7 cellular contexts compared by ENCODE assay signal in the genomic region with DNA sequence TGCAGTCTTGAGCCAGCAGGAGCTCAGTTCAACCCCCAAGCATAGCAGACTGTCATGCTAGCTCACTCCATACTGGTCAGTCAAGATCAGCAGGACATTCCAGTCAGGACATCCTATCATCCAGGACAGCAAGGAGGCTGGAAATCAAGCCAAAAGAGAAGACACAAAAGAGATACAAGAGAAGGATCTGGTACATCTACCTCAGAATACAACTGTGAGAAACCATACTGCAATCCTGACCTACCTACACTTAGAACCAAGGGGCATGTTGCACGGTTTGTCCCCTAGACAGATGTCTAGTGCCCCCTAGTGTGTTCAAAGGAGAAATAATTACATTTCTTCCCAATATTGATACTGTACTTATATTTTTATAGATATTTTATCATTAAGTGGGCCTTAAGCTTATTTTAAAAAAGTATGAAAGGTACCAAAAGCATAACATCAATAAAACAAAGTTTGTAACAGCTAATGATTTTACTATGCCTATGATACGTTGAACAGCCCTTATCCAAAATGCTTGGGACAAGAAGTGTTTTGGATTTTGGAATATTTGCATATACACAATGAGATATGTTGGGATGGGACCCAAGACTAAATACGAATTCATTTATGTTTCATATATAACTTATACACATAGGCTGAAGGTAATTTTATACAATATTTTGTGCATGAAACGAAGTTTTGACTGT. TPM values are rescaled to one million over a fixed set of nuclear protein-coding genes. Genes with fewer than 3 reads are reported as not detected.
DNase-seq lines count a peak whose midpoint lies in the region; ATAC-seq and TF ChIP-seq lines count a peak whose summit lies in the region.

No MANE protein-coding gene starts in this region.

- H3K9ac ChIP-seq in fibroblast of lung (ENCODE audit: insufficient read depth, low read length): no peak overlapping the region

- H3K4me1 ChIP-seq in RWPE2 (ENCODE audit: insufficient read depth, poor library complexity, severe bottlenecking): no peaks in the 10 kb centered on the region
- H3K4me1 ChIP-seq in fibroblast of lung (ENCODE audit: control insufficient read depth, extremely low read depth, insufficient read depth, low read length): no peaks in the 10 kb centered on the region
- H3K4me1 ChIP-seq in prostate gland (replicated peaks): no peaks in the 10 kb centered on the region

- no peak overlapping the region for H2AFZ ChIP-seq in fibroblast of lung (ENCODE audit: low read length)

- no peak overlapping the region for H3K27ac ChIP-seq in RWPE2 (ENCODE audit: poor library complexity, severe bottlenecking)
- H3K27ac ChIP-seq in fibroblast of lung (ENCODE audit: insufficient read depth, low read length): no peak overlapping the region
- no peak overlapping the region for H3K27ac ChIP-seq in prostate gland

- DNase-seq in ELF-1 (ENCODE audit: low read depth, low spot score) (peak; percentile 34), RWPE2 (ENCODE audit: low spot score) (no peak), fibroblast of lung (ENCODE audit: low read depth in 2 of 2) (peak; percentile 30 to 54), prostate gland (ENCODE audit: low spot score) (peak; percentile 54)
- DNase-seq in activated CD8-positive, alpha-beta memory T cell treated with anti-CD3 and anti-CD28 coated beads, Interleukin-2, amount 50 U/mL, for 48 hours: no peak

- H3K4me3 ChIP-seq in RWPE2 (ENCODE audit: severe bottlenecking) (no peak overlapping the region), fibroblast of lung (replicated peaks in 1 of 4; ENCODE audit: control extremely low read depth in 1 of 4, insufficient read depth in 1 of 4, low read depth in 3 of 4, low read length in 4 of 4) (no peak overlapping the region), prostate gland (no peak overlapping the region)

- WGBS in prostate gland: 62% methylated on average over 4 of the region's 4 CpGs

- H3K79me2 ChIP-seq in fibroblast of lung (ENCODE audit: control insufficient read depth, insufficient read depth, low read length): no peaks in the 10 kb centered on the region

- peaks cover 2% of the 10 kb centered on the region for H4K20me1 ChIP-seq in fibroblast of lung (ENCODE audit: control insufficient read depth, extremely low read depth, insufficient read depth, low read length)

- ATAC-seq in HG02759 (IDR thresholded peaks at IDR 0.05; ENCODE audit: unreplicated experiment) (peak; percentile 48), RWPE2 (ENCODE audit: low read depth) (peak; percentile 49; the same call in 2 of the 3 replicates), GM18907 (IDR thresholded peaks at IDR 0.05; ENCODE audit: unreplicated experiment) (no peak)

- peak; percentile 75 for TF ChIP-seq CTCF in RWPE2 (IDR thresholded peaks at IDR 0.05; ENCODE audit: poor library complexity, severe bottlenecking)
- TF ChIP-seq CTCF in fibroblast of lung (conservative IDR thresholded peaks at IDR 0.05 in 1 of 2, IDR thresholded peaks at IDR 0.05 in 1 of 2; ENCODE audit: low read depth in 1 of 2, low read length in 2 of 2): peak; percentile 58 to 68
- peak in 3 of 4 experiments; percentile 37 to 41 (median 38) for TF ChIP-seq CTCF in prostate gland (IDR thresholded peaks at IDR 0.05)

- H3K9me3 ChIP-seq in RWPE2 (ENCODE audit: severe bottlenecking) (no peaks in the 10 kb centered on the region), fibroblast of lung (ENCODE audit: control insufficient read depth, insufficient read depth, low read depth, low read length) (no peaks in the 10 kb centered on the region), prostate gland (no peaks in the 10 kb centered on the region)

- H3K27me3 ChIP-seq in RWPE2 (ENCODE audit: insufficient read depth, poor library complexity, severe bottlenecking) (no peaks in the 10 kb centered on the region), fibroblast of lung (ENCODE audit: control insufficient read depth, insufficient read depth, low read length) (no peaks in the 10 kb centered on the region), prostate gland (replicated peaks; ENCODE audit: insufficient read depth) (no peaks in the 10 kb centered on the region)

- no peak overlapping the region for H3K4me2 ChIP-seq in fibroblast of lung (ENCODE audit: extremely low read depth, insufficient read depth, low read length)

- intact Hi-C loops in prostate gland (cut with DNase I): loop anchor here (10.0 kb wide), 1 partner anchor 107 kb away; no protein-coding TSS in a partner anchor

- no peak for TF ChIP-seq POLR2A in prostate gland (IDR thresholded peaks at IDR 0.05)

- peaks cover 80% of the 10 kb centered on the region for H3K36me3 ChIP-seq in RWPE2 (ENCODE audit: low read depth)
- H3K36me3 ChIP-seq in fibroblast of lung (ENCODE audit: control insufficient read depth, insufficient read depth, low read length): peaks cover 2% of the 10 kb centered on the region
- no peaks in the 10 kb centered on the region for H3K36me3 ChIP-seq in prostate gland

RNA-seq across cellular contexts. Expression of gene ERCC6, which starts 26.7 kb away (rescaled TPM):
- total RNA-seq in fibroblast of lung: 12.6 and 14.4 TPM in 2 replicates
- 6.2 and 6.9 TPM in 2 replicates for polyA plus RNA-seq in fibroblast of lung
- 4.8 and 5.0 TPM in 2 replicates for polyA plus RNA-seq in fibroblast of lung (2012)
- polyA minus RNA-seq in fibroblast of lung (ENCODE audit: low replicate concordance): 27.5 and 32.4 TPM in 2 replicates
- 10 to 100 TPM; 18.5 to 45.5 TPM for total RNA-seq in prostate gland

Comparison
In these comparisons a context has a peak if more than half of its experiments do, and no peak if none do; other contexts are left out.
1. DNase-seq: peak in ELF-1 (single experiment), fibroblast of lung (2 of 2) and prostate gland (single experiment); none in RWPE2 (single experiment) and activated CD8-positive, alpha-beta memory T cell treated with anti-CD3 and anti-CD28 coated beads, Interleukin-2, amount 50 U/mL, for 48 hours (single experiment).
2. Peak in every context shown above with its lines, with median percentiles within 50 percentile points of each other: CTCF ChIP-seq.